Comparison of ENCODE assay signal across 8 cellular contexts in the genomic region with DNA sequence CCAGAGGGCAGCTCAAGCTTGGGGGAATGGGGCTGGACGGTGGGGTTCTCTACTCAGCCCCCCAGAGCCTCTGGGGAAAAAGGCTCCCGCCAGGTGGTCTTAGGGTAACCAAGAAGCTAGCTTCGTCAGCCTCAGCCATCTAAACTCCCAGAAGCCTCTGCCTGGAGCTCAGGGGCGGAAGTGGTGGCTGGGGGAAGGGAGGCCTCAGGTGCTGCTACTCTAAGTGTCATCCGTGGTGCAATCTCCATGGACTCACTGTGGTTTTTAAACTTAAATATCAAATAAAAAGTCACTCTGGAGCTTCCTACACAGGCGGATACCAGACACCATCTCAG. TPM values are rescaled to one million over a fixed set of nuclear protein-coding genes. Genes with fewer than 3 reads are reported as not detected.
DNase-seq lines count a peak whose midpoint lies in the region; ATAC-seq and TF ChIP-seq lines count a peak whose summit lies in the region.

No MANE protein-coding gene starts in this region.

- H3K4me1 ChIP-seq in esophagus muscularis mucosa: peaks cover 0 to 9% (median 6%) of the 10 kb centered on the region in 4 donors

- peak overlapping the region; percentile 43 to 52 (median 45) for H3K4me3 ChIP-seq in esophagus muscularis mucosa

- peak overlapping the region in 3 of 4 donors; percentile 34 to 53 (median 48) for H3K27ac ChIP-seq in esophagus muscularis mucosa (replicated peaks in 1 of 4)

- no peak for TF ChIP-seq CTCF in esophagus muscularis mucosa (IDR thresholded peaks at IDR 0.05)

- no peak for TF ChIP-seq POLR2A in esophagus muscularis mucosa (IDR thresholded peaks at IDR 0.05; ENCODE audit: low read depth)

- H3K9me3 ChIP-seq in esophagus muscularis mucosa: peaks cover 0 to 14% (median 8%) of the 10 kb centered on the region in 4 donors

- peak; percentile 54 to 57 for DNase-seq in activated CD4-positive, alpha-beta T cell treated with anti-CD3 and anti-CD28 coated beads for 24 hours (ENCODE audit: low read depth in 2 of 2)
- DNase-seq in esophagus muscularis mucosa (ENCODE audit: extremely low spot score) (no peak), NCI-H226 (no peak), NCI-H1694 treated with DMSO at 0.1 percent for 48 hours (lab: John Stamatoyannopoulos, UW) (no peak), kidney tubule cell (ENCODE audit: low spot score) (no peak)
- peak in 2 of 3 donors; percentile 41 to 50 for DNase-seq in stimulated activated CD4-positive, alpha-beta T cell treated with anti-CD3 and anti-CD28 coated beads, TNF-alpha, amount 100 ng/mL, for 1 hour (ENCODE audit: low read depth in 3 of 3, low spot score in 1 of 3)

- H3K27me3 ChIP-seq in esophagus muscularis mucosa: peaks cover 0 to 30% (median 7%) of the 10 kb centered on the region in 4 donors

- no peak for TF ChIP-seq EP300 in esophagus muscularis mucosa (IDR thresholded peaks at IDR 0.05)

- 67% methylated on average over 1 of the region's 6 CpGs for WGBS in esophagus muscularis mucosa

- ATAC-seq in GM19351 (IDR thresholded peaks at IDR 0.05; ENCODE audit: unreplicated experiment) (peak; percentile 69), HG03354 (IDR thresholded peaks at IDR 0.05; ENCODE audit: poor library complexity, severe bottlenecking, unreplicated experiment) (peak; percentile 65)

- no peaks in the 10 kb centered on the region for H3K36me3 ChIP-seq in esophagus muscularis mucosa

- intact Hi-C loops in esophagus muscularis mucosa (cut with DNase I): no loop called here

RNA-seq across cellular contexts. Expression of a gene that starts 0.7 kb away (rescaled TPM):
- 10 to 100 TPM in 3 of 4 donors, 1 to 10 TPM in 1; 9.2 to 18.3 (median 13.7) TPM for total RNA-seq in esophagus muscularis mucosa

RNA-seq across cellular contexts. Expression of a gene that starts 54.2 kb away (rescaled TPM):
- 10 to 100 TPM in 2 of 4 donors, 1 to 10 TPM in 2; 3.5 to 12.0 (median 7.0) TPM for total RNA-seq in esophagus muscularis mucosa

Comparison
In these comparisons a context has a peak if more than half of its experiments do, and no peak if none do; other contexts are left out.
1. DNase-seq: peak in activated CD4-positive, alpha-beta T cell treated with anti-CD3 and anti-CD28 coated beads for 24 hours (2 of 2) and stimulated activated CD4-positive, alpha-beta T cell treated with anti-CD3 and anti-CD28 coated beads, TNF-alpha, amount 100 ng/mL, for 1 hour (2 of 3); none in esophagus muscularis mucosa (single experiment), NCI-H226 (single experiment), NCI-H1694 treated with DMSO at 0.1 percent for 48 hours (single experiment) and kidney tubule cell (single experiment).